In genomic region chr9:129124507-129125069, GRCh38 we compare ENCODE assay signal across 1 cellular context.
TF ChIP-seq lines count a peak whose summit lies in the region.

No MANE protein-coding gene starts in this region.

TF ChIP-seq in GM23338, 12 proteins besides CTCF, POLR2A, EP300 and RAD21 (continued from another document):
- TF ChIP-seq ZNF462 (CRISPR knock-in tag; IDR thresholded peaks at IDR 0.05) (no peak), ZNF114 (CRISPR knock-in tag; IDR thresholded peaks at IDR 0.05) (no peak), EZH2phosphoT487 (IDR thresholded peaks at IDR 0.05; ENCODE audit: unreplicated experiment) (no peak), STAT1 (IDR thresholded peaks at IDR 0.05; ENCODE audit: unreplicated experiment) (no peak), ETS1 (IDR thresholded peaks at IDR 0.05) (no peak)
TF ChIP-seq in GM23338: peak in this region for 0.
